Comparison of ENCODE assay signal across 20 cellular contexts in genomic region chr15:72131922-72132321, GRCh38. TPM values are rescaled to one million over a fixed set of nuclear protein-coding genes. Genes with fewer than 3 reads are reported as not detected.
DNase-seq lines count a peak whose midpoint lies in the region; ATAC-seq, FAIRE-seq and TF ChIP-seq lines count a peak whose summit lies in the region.
"Had no signal": no experiment of that assay in that cellular context is flagged by ENCODE, and none has a peak within 500 bp of the region (broad histone marks: within the 10 kb centered on the region; RNA-seq: fewer than 3 reads in every experiment).

No MANE protein-coding gene starts in this region.

- H3K9me3 ChIP-seq in A549 (no peaks in the 10 kb centered on the region), OCI-LY3 (ENCODE audit: insufficient read depth, low read length) (no peaks in the 10 kb centered on the region), GM12878 (replicated peaks; ENCODE audit: control insufficient read depth, insufficient read depth, low read length) (no peaks in the 10 kb centered on the region)
- H3K9me3 ChIP-seq: BE2C had no signal

- H2AFZ ChIP-seq in OCI-LY3 (ENCODE audit: low read depth, low read length) (no peak overlapping the region), GM12878 (ENCODE audit: control insufficient read depth, low read depth, low read length) (peak overlapping the region; percentile 19; the same call in 1 of the 2 replicates)

- no peaks in the 10 kb centered on the region for H3K27me3 ChIP-seq in OCI-LY3 (ENCODE audit: low read depth, low read length)
- no peaks in the 10 kb centered on the region for H3K27me3 ChIP-seq in GM12878 (replicated peaks in 1 of 2; ENCODE audit: control insufficient read depth in 2 of 2, insufficient read depth in 2 of 2, low read length in 1 of 2)
- H3K27me3 ChIP-seq: BE2C had no signal

- no peak for DNase-seq in A549 (ENCODE audit: low read depth in 1 of 2, low spot score in 1 of 2)
- DNase-seq in GM12891 (ENCODE audit: insufficient read length, low spot score) = no peak
- no peak for DNase-seq in GM12878 (ENCODE audit: low read depth, low spot score)
- DNase-seq in NCI-H146 treated with DMSO at 0.1 percent for 48 hours (lab: John Stamatoyannopoulos, UW; ENCODE audit: unreplicated experiment) = no peak
- no peak for DNase-seq in GM19240 (ENCODE audit: insufficient read length, low spot score)
- no peak for DNase-seq in activated CD8-positive, alpha-beta memory T cell treated with anti-CD3 and anti-CD28 coated beads, Interleukin-2, amount 50 U/mL, for 4 hours
- DNase-seq in NCI-H1930 (lab: John Stamatoyannopoulos, UW) = no peak
- DNase-seq: ACHN; BE2C; C1 segment of cervical spinal cord; CD4-positive, CD25-positive, alpha-beta regulatory T cell; CD8-positive, alpha-beta memory T cell; COR-L47; DMS 273 treated with DMSO at 0.1 percent for 48 hours; DMS53; DND-41; H9 had no signal

- H3K27ac ChIP-seq in A549 = no peak overlapping the region
- no peak overlapping the region for H3K27ac ChIP-seq in OCI-LY3 (ENCODE audit: low read length)
- H3K27ac ChIP-seq in GM12878 (ENCODE audit: control insufficient read depth, insufficient read depth) = no peak overlapping the region; the same call in 1 of the 2 replicates

- H3K4me2 ChIP-seq in A549 (no peak overlapping the region), OCI-LY3 (ENCODE audit: low read length) (peak overlapping the region; percentile 2), GM12878 (ENCODE audit: control insufficient read depth, insufficient read depth) (no peak overlapping the region)

- H3K36me3 ChIP-seq in OCI-LY3 (replicated peaks; ENCODE audit: low read depth, low read length) = no peaks in the 10 kb centered on the region
- no peaks in the 10 kb centered on the region for H3K36me3 ChIP-seq in GM12878 (ENCODE audit: control insufficient read depth in 2 of 2, insufficient read depth in 2 of 2, low read length in 1 of 2)
- H3K36me3 ChIP-seq: BE2C had no signal

- intact Hi-C loops in GM12878 (cut with micrococcal nuclease; ENCODE audit: unreplicated experiment) = no loop called here

- in situ Hi-C loops in GM12878 (cut with MboI) = no loop called here

- BruUV-seq in GM12878 (replicated peaks; lab: Mats Ljungman, UMichigan) = no TSS peak

- SMC1A ChIA-PET in GM12878 (lab: Charles Lee; ENCODE audit: uncharacterized antibody, unreplicated experiment) = interaction anchor here (1.2 to 1.7 kb wide), 2 partner anchors 10 to 16 kb away, joined by 4 read pairs; no protein-coding TSS in a partner anchor

- TF ChIP-seq POLR2A in A549 (IDR thresholded peaks at IDR 0.05; ENCODE audit: low read length) = no peak
- TF ChIP-seq POLR2A in GM12891 (IDR thresholded peaks at IDR 0.05; ENCODE audit: low read depth, low read length) = no peak
- TF ChIP-seq POLR2A in GM12878 (IDR thresholded peaks at IDR 0.05; ENCODE audit: low read depth, low read length) = no peak

- TF ChIP-seq CTCF in A549 (IDR thresholded peaks at IDR 0.05) (no peak), OCI-LY3 (IDR thresholded peaks at IDR 0.05; ENCODE audit: low read depth, low read length) (no peak), GM12878 (IDR thresholded peaks at IDR 0.05 in 2 of 3, conservative IDR thresholded peaks at IDR 0.05 in 1 of 3; ENCODE audit: control insufficient read depth in 2 of 3, extremely low read depth in 1 of 3, insufficient read depth in 1 of 3, low read depth in 3 of 3, low read length in 3 of 3) (no peak)

- POLR2A ChIA-PET in A549 (lab: Yijun Ruan, JAX) (no interaction called here), GM12878 (lab: Charles Lee) (no interaction called here)

- H4K20me1 ChIP-seq in OCI-LY3 (ENCODE audit: insufficient read depth, low read length) (no peaks in the 10 kb centered on the region), GM12878 (ENCODE audit: control insufficient read depth, insufficient read depth) (no peaks in the 10 kb centered on the region)

- FAIRE-seq in A549 (lab: Jason Lieb, UNC) (peak; percentile 68), GM12891 (lab: Jason Lieb, UNC) (peak; percentile 35), GM12878 (lab: Jason Lieb, UNC) (peak; percentile 57)
- FAIRE-seq: G401.6, H1 had no signal

- CTCF ChIA-PET in A549 (lab: Yijun Ruan, JAX) = interaction anchor here (1.3 to 1.4 kb wide), 2 partner anchors 13 to 18 kb away, joined by 3 to 4 read pairs; partner anchors contain the start of gene SENP8
- CTCF ChIA-PET in GM12878 (lab: Yijun Ruan, JAX) = no interaction called here

- H3K4me1 ChIP-seq in A549 (peaks cover 25% of the 10 kb centered on the region; the same call in 2 of the 3 replicates), OCI-LY3 (ENCODE audit: low read length) (peaks cover 13% of the 10 kb centered on the region), GM12878 (ENCODE audit: control insufficient read depth, insufficient read depth, low read length) (0 out of 2 replicates have a peak, but pooled peaks cover 3% of the 10 kb centered on the region)
- H3K4me1 ChIP-seq: BE2C had no signal

- TF ChIP-seq EP300 in A549 (IDR thresholded peaks at IDR 0.05) (no peak), GM12878 (IDR thresholded peaks at IDR 0.05; ENCODE audit: borderline replicate concordance in 1 of 2, control insufficient read depth in 1 of 2, low read depth in 2 of 2, low read length in 2 of 2) (no peak)

- ATAC-seq in A549 (no peak), GM12878 (peak; percentile 38)

- H3K4me3 ChIP-seq in A549 (no peak overlapping the region), OCI-LY3 (ENCODE audit: low read length) (no peak overlapping the region), GM12878 (no peak overlapping the region)

- 42% methylated on average over 3 of the region's 3 CpGs for WGBS in A549 (ENCODE audit: missing lambda C conversion rate)
- 0% methylated on average over 3 of the region's 3 CpGs for WGBS in GM12878 (ENCODE audit: insufficient coverage, insufficient replicate concordance, low lambda C conversion rate, missing lambda C conversion rate)

- H3K79me2 ChIP-seq in OCI-LY3 (ENCODE audit: low read length) (no peaks in the 10 kb centered on the region), GM12878 (ENCODE audit: control insufficient read depth, insufficient read depth, low read length) (no peaks in the 10 kb centered on the region)

- no peak overlapping the region for H3K9ac ChIP-seq in OCI-LY3 (ENCODE audit: low read length)
- H3K9ac ChIP-seq in GM12878 (ENCODE audit: control insufficient read depth, insufficient read depth, low read length) = no peak overlapping the region

- RAD21 ChIA-PET in GM12878 (lab: Charles Lee; ENCODE audit: unreplicated experiment) = no interaction called here

- TF ChIP-seq RAD21 in A549 (conservative IDR thresholded peaks at IDR 0.05 in 1 of 2, IDR thresholded peaks at IDR 0.05 in 1 of 2) (no peak), GM12878 (IDR thresholded peaks at IDR 0.05; ENCODE audit: insufficient read depth, low read depth, low read length) (no peak)

RNA-seq across cellular contexts. Expression of gene SENP8, which starts 13.7 kb away (rescaled TPM):
- polyA plus RNA-seq in A549 (2011; rRNA removed) (3.7 and 6.1 TPM in 2 replicates), A549 (2017; fragmentation: RNase III; extraction: RNeasy Plus Mini Kit Qiagen cat#74134 plus additional on column Dnase treatment) (0.98 to 1.3 TPM (median 1.2 TPM) in 3 replicates), GM12878 (2011; rRNA removed) (5.2 and 5.6 TPM in 2 replicates), GM12878 (2014; fragmentation: Illumina TruSeq; extraction: Trizol) (2.1 and 2.2 TPM in 2 replicates), GM12878 (2014; fragmentation: Nextera tagmentation; extraction: Ambion mirVana) (1 to 10 TPM; 2.2 to 4.0 TPM), GM12878 (2014; rRNA removed) (0.87 and 1.3 TPM in 2 replicates), GM12878 (2016; fragmentation: Nextera tagmentation; extraction: Ambion mirVana) (1 to 10 TPM; 3.7 to 4.2 TPM)
- polyA plus RNA-seq in A549 (2012; cell fraction: cytosol; rRNA removed) = 0.59 and 1.0 TPM in 2 replicates
- 0.40 and 0.59 TPM in 2 replicates for polyA plus RNA-seq in A549 (2012; cell fraction: nucleus; rRNA removed)
- 9.0 and 9.7 TPM in 2 replicates for polyA minus RNA-seq in A549 (2011; rRNA and poly(A)+ RNA removed)
- 2.4 TPM for polyA plus RNA-seq in GM12891 (2012; ENCODE audit: low read depth, missing spikeins)
- 3.1 and 3.5 TPM in 2 replicates for total RNA-seq in GM12878 (2013; cell fraction: nucleolus; rRNA removed)
- total RNA-seq in GM12878 (2014; rRNA removed) (1.5 and 2.0 TPM in 2 replicates), GM12878 (2014; rRNA removed; fragmentation: Illumina TruSeq; extraction: Trizol) (1.3 TPM in 2 replicates), GM12878 (2021) (1.8 and 2.4 TPM in 2 replicates)
- polyA plus RNA-seq in GM12878 (2011; ENCODE audit: low read depth) = 1.6 TPM
- polyA plus RNA-seq in GM12878 (2011; cell fraction: cytosol; rRNA removed) = 2.5 and 3.3 TPM in 2 replicates
- 1.1 and 2.8 TPM in 2 replicates for polyA plus RNA-seq in GM12878 (2011; cell fraction: nucleus; rRNA removed)
- polyA plus RNA-seq in GM12878 (2012) = 1.2 and 2.6 TPM in 2 replicates
- 9.1 and 12.0 TPM in 2 replicates for polyA minus RNA-seq in GM12878 (2011; rRNA and poly(A)+ RNA removed)
- 4.2 and 6.0 TPM in 2 replicates for polyA minus RNA-seq in GM12878 (2011; cell fraction: cytosol; rRNA and poly(A)+ RNA removed)
- polyA minus RNA-seq in GM12878 (2011; cell fraction: nucleus; rRNA and poly(A)+ RNA removed) = 0.85 and 1.4 TPM in 2 replicates

RNA-seq across cellular contexts. Expression of gene MYO9A, which starts 14.0 kb away (rescaled TPM):
- 21.9 and 26.7 TPM in 2 replicates for polyA plus RNA-seq in A549 (2011; rRNA removed)
- polyA plus RNA-seq in A549 (2012; cell fraction: cytosol; rRNA removed) = 4.1 and 5.0 TPM in 2 replicates
- polyA plus RNA-seq in A549 (2012; cell fraction: nucleus; rRNA removed) = 3.9 and 6.9 TPM in 2 replicates
- 5.6 to 7.6 TPM (median 5.9 TPM) in 3 replicates for polyA plus RNA-seq in A549 (2017; fragmentation: RNase III; extraction: RNeasy Plus Mini Kit Qiagen cat#74134 plus additional on column Dnase treatment)
- polyA minus RNA-seq in A549 (2011; rRNA and poly(A)+ RNA removed) = 71.5 and 84.4 TPM in 2 replicates
- polyA plus RNA-seq in GM12891 (2012; ENCODE audit: low read depth, missing spikeins) = 7.3 TPM
- 185 and 197 TPM in 2 replicates for total RNA-seq in GM12878 (2013; cell fraction: nucleolus; rRNA removed)
- total RNA-seq in GM12878 (2014; rRNA removed) = 17.8 and 20.2 TPM in 2 replicates
- 25.3 and 28.3 TPM in 2 replicates for total RNA-seq in GM12878 (2014; rRNA removed; fragmentation: Illumina TruSeq; extraction: Trizol)
- 18.7 and 23.3 TPM in 2 replicates for total RNA-seq in GM12878 (2021)
- 7.7 TPM for polyA plus RNA-seq in GM12878 (2011; ENCODE audit: low read depth)
- polyA plus RNA-seq in GM12878 (2011; rRNA removed) = 17.0 and 17.3 TPM in 2 replicates
- 10.5 and 13.0 TPM in 2 replicates for polyA plus RNA-seq in GM12878 (2011; cell fraction: cytosol; rRNA removed)
- polyA plus RNA-seq in GM12878 (2011; cell fraction: nucleus; rRNA removed) = 28.0 and 31.0 TPM in 2 replicates
- 7.7 and 8.6 TPM in 2 replicates for polyA plus RNA-seq in GM12878 (2012)
- polyA plus RNA-seq in GM12878 (2014; fragmentation: Illumina TruSeq; extraction: Trizol) = 11.7 and 13.7 TPM in 2 replicates
- polyA plus RNA-seq in GM12878 (2014; fragmentation: Nextera tagmentation; extraction: Ambion mirVana) = 1 to 10 TPM; 3.3 to 5.9 TPM
- 6.5 and 8.3 TPM in 2 replicates for polyA plus RNA-seq in GM12878 (2014; rRNA removed)
- 10 to 100 TPM; 10.6 to 12.7 TPM for polyA plus RNA-seq in GM12878 (2016; fragmentation: Nextera tagmentation; extraction: Ambion mirVana)
- polyA minus RNA-seq in GM12878 (2011; rRNA and poly(A)+ RNA removed) = 71.1 and 101 TPM in 2 replicates
- polyA minus RNA-seq in GM12878 (2011; cell fraction: cytosol; rRNA and poly(A)+ RNA removed) = 19.0 and 21.0 TPM in 2 replicates
- polyA minus RNA-seq in GM12878 (2011; cell fraction: nucleus; rRNA and poly(A)+ RNA removed) = 47.8 and 80.0 TPM in 2 replicates
